1 cellular context compared by ENCODE assay signal in the genomic region with DNA sequence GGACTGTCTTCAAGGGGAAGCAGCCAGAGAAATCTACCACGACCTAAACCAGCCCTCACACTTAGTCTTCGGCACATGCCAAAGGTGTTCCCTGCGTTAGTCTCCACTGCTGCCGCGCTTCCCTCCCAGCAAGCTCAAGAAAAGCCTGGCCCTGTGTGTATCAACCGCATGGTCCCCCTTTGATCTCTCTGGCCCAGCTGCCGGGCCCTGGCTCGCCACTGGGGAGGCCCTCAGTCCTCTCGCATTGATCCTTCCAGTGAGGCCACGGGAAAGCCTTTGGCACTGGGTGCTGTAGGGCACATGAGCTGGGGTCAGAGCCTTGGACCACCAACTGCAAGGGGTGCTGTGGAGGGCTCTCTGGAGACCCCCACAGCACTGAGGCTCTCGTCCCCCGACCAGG.
TF ChIP-seq lines count a peak whose summit lies in the region.

No MANE protein-coding gene starts in this region.

TF ChIP-seq in H1, 55 proteins besides CTCF, POLR2A, EP300 and RAD21:
- TF ChIP-seq, protein P1, sequence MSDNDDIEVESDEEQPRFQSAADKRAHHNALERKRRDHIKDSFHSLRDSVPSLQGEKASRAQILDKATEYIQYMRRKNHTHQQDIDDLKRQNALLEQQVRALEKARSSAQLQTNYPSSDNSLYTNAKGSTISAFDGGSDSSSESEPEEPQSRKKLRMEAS (IDR thresholded peaks at IDR 0.05), result 0 out of 2 replicates have a peak, but pooled peaks have one; percentile 30
- TF ChIP-seq, protein P2, sequence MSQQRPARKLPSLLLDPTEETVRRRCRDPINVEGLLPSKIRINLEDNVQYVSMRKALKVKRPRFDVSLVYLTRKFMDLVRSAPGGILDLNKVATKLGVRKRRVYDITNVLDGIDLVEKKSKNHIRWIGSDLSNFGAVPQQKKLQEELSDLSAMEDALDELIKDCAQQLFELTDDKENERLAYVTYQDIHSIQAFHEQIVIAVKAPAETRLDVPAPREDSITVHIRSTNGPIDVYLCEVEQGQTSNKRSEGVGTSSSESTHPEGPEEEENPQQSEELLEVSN (IDR thresholded peaks at IDR 0.05), result peak; percentile 52
- no peak for TF ChIP-seq CBX5 (IDR thresholded peaks at IDR 0.05; ENCODE audit: low read depth, low read length)
